Comparison of ENCODE assay signal across 2 cellular contexts in the genomic region with DNA sequence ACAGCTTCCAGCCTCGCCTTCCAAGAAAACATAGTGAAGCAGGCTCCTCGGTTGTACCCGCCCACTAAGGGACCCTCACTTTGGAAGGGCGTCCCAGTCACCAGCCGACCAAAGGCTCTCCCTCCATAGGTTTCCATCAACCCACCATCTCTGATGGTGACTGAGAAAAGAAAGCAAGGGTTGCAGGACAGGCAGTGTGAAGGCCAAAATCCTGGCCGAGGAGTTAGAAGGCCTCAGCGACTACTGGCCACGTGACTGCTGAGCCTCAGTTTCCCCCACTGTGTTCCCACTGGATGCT.
TF ChIP-seq lines count a peak whose summit lies in the region.

No MANE protein-coding gene starts in this region.

TF ChIP-seq in GM23338, 12 proteins besides CTCF, POLR2A, EP300 and RAD21 (continued from another document):
- TF ChIP-seq, protein P1, sequence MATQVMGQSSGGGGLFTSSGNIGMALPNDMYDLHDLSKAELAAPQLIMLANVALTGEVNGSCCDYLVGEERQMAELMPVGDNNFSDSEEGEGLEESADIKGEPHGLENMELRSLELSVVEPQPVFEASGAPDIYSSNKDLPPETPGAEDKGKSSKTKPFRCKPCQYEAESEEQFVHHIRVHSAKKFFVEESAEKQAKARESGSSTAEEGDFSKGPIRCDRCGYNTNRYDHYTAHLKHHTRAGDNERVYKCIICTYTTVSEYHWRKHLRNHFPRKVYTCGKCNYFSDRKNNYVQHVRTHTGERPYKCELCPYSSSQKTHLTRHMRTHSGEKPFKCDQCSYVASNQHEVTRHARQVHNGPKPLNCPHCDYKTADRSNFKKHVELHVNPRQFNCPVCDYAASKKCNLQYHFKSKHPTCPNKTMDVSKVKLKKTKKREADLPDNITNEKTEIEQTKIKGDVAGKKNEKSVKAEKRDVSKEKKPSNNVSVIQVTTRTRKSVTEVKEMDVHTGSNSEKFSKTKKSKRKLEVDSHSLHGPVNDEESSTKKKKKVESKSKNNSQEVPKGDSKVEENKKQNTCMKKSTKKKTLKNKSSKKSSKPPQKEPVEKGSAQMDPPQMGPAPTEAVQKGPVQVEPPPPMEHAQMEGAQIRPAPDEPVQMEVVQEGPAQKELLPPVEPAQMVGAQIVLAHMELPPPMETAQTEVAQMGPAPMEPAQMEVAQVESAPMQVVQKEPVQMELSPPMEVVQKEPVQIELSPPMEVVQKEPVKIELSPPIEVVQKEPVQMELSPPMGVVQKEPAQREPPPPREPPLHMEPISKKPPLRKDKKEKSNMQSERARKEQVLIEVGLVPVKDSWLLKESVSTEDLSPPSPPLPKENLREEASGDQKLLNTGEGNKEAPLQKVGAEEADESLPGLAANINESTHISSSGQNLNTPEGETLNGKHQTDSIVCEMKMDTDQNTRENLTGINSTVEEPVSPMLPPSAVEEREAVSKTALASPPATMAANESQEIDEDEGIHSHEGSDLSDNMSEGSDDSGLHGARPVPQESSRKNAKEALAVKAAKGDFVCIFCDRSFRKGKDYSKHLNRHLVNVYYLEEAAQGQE (IDR thresholded peaks at IDR 0.05; ENCODE audit: unreplicated experiment), result no peak
- TF ChIP-seq EZH2phosphoT487 (IDR thresholded peaks at IDR 0.05; ENCODE audit: unreplicated experiment) (no peak), EZH2 (IDR thresholded peaks at IDR 0.05; ENCODE audit: low read depth, unreplicated experiment) (no peak)

TF ChIP-seq in neural cell, 6 proteins besides CTCF, POLR2A, EP300 and RAD21:
- TF ChIP-seq, protein P1 (IDR thresholded peaks at IDR 0.05; ENCODE audit: borderline replicate concordance), result no peak
- no peak for TF ChIP-seq TAF1 (IDR thresholded peaks at IDR 0.05; ENCODE audit: low read depth)
TF ChIP-seq in neural cell: peak in this region for 0.
